In genomic region chr1:68167211-68167610, GRCh38 we compare ENCODE assay signal across 2 cellular contexts.
TF ChIP-seq lines count a peak whose summit lies in the region.

No MANE protein-coding gene starts in this region.

TF ChIP-seq in HepG2, 621 proteins besides CTCF, POLR2A, EP300 and RAD21 (continued from another document):
- TF ChIP-seq TCF7 (IDR thresholded peaks at IDR 0.05; ENCODE audit: low read depth): no peak
- TF ChIP-seq ATF7-NPFF (CRISPR knock-in tag; IDR thresholded peaks at IDR 0.05; ENCODE audit: low read depth): no peak
- TF ChIP-seq MAFF (IDR thresholded peaks at IDR 0.05; ENCODE audit: low read depth, low read length): peak; percentile 75
- no peak for TF ChIP-seq GATAD2A (CRISPR knock-in tag; IDR thresholded peaks at IDR 0.05)
- no peak for TF ChIP-seq ISL2 (CRISPR knock-in tag; IDR thresholded peaks at IDR 0.05)
- TF ChIP-seq MAFK (conservative IDR thresholded peaks at IDR 0.05 in 1 of 2, IDR thresholded peaks at IDR 0.05 in 1 of 2; ENCODE audit: low read length in 2 of 2): peak; percentile 77
- TF ChIP-seq EZH2 (conservative IDR thresholded peaks at IDR 0.05; ENCODE audit: low read depth, low read length): no peak
- no peak for TF ChIP-seq MED13 (CRISPR knock-in tag; IDR thresholded peaks at IDR 0.05)
- no peak for TF ChIP-seq ZNF260 (CRISPR knock-in tag; IDR thresholded peaks at IDR 0.05; ENCODE audit: borderline replicate concordance, low read depth)
- TF ChIP-seq HMGXB4 (CRISPR knock-in tag; IDR thresholded peaks at IDR 0.05; ENCODE audit: borderline replicate concordance in 1 of 2, low read depth in 1 of 2): no peak
- TF ChIP-seq KAT8 (CRISPR knock-in tag; IDR thresholded peaks at IDR 0.05): no peak
- TF ChIP-seq ZNF275 (CRISPR knock-in tag; IDR thresholded peaks at IDR 0.05; ENCODE audit: borderline replicate concordance): no peak
- TF ChIP-seq RFXANK (CRISPR knock-in tag; IDR thresholded peaks at IDR 0.05): no peak

TF ChIP-seq in endothelial cell of umbilical vein, 7 proteins besides CTCF, POLR2A, EP300 and RAD21 (continued from another document):
- no peak for TF ChIP-seq GATA2 (IDR thresholded peaks at IDR 0.05; ENCODE audit: insufficient read depth, insufficient read length, low read depth, low read length)
- TF ChIP-seq FOS (IDR thresholded peaks at IDR 0.05; ENCODE audit: borderline replicate concordance, insufficient read depth, low read length): no peak
- no peak for TF ChIP-seq POLR2AphosphoS5 (IDR thresholded peaks at IDR 0.05; ENCODE audit: insufficient read depth, low read depth, low read length)
- no peak for TF ChIP-seq MAX (IDR thresholded peaks at IDR 0.05; ENCODE audit: insufficient read depth, insufficient read length)
